In the genomic region with DNA sequence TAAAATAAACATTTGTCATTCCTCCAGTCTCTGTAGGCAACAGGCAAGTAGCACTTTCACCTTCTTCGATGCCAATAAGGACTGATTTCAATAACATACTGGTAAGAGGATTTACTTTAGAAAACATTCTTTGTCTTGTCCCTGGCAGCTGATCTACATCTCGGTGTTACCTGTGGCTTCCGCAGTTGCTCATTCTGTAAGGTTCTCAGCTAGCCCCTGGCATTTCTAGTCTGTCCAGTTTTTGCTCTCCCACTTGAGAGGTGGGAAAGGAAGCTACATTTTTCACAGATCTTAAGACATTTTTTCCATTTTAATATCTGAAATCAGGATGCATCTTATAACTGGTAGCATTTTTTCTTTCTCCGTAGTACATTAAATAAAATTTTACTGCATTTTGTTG, we compare ENCODE assay signal across 16 cellular contexts. TPM values are rescaled to one million over a fixed set of nuclear protein-coding genes. Genes with fewer than 3 reads are reported as not detected.
DNase-seq lines count a peak whose midpoint lies in the region; ATAC-seq and TF ChIP-seq lines count a peak whose summit lies in the region.
"Had no signal": no experiment of that assay in that cellular context is flagged by ENCODE, and none has a peak within 500 bp of the region (broad histone marks: within the 10 kb centered on the region; RNA-seq: fewer than 3 reads in every experiment).

No MANE protein-coding gene starts in this region.

- no peak overlapping the region for H4K12ac ChIP-seq in trophoblast cell (ENCODE audit: low read depth, low read length)

- H2AK5ac ChIP-seq in trophoblast cell (ENCODE audit: low read length): no peak overlapping the region

- no peaks in the 10 kb centered on the region for H3K27me3 ChIP-seq in mammary epithelial cell (ENCODE audit: insufficient read depth, low read length)
- H3K27me3 ChIP-seq in trophoblast cell (ENCODE audit: insufficient read depth, low read length): no peaks in the 10 kb centered on the region

- H3K9ac ChIP-seq in mammary epithelial cell (ENCODE audit: insufficient read depth, low read length): no peak overlapping the region
- H3K9ac ChIP-seq in trophoblast cell (ENCODE audit: low read length): no peak overlapping the region

- H3K4me2 ChIP-seq in mammary epithelial cell (ENCODE audit: insufficient read depth, low read depth, low read length) (peak overlapping the region; percentile 67), trophoblast cell (ENCODE audit: low read length) (peak overlapping the region; percentile 47)

- H2BK12ac ChIP-seq in trophoblast cell (ENCODE audit: low read length): no peak overlapping the region

- H3K4me3 ChIP-seq in mammary epithelial cell (replicated peaks in 1 of 3; ENCODE audit: insufficient read depth in 1 of 3, low read depth in 2 of 3, low read length in 3 of 3) (no peak overlapping the region), trophoblast cell (ENCODE audit: low read depth, low read length) (no peak overlapping the region)
- H3K4me3 ChIP-seq: K562, mucosa of descending colon had no signal

- peaks cover 3% of the 10 kb centered on the region for H3K79me2 ChIP-seq in mammary epithelial cell (ENCODE audit: insufficient read depth, low read length)
- H3K79me2 ChIP-seq in trophoblast cell (ENCODE audit: control insufficient read depth, insufficient read depth, low read length, poor library complexity): no peaks in the 10 kb centered on the region

- H3K14ac ChIP-seq in trophoblast cell (ENCODE audit: low read length): no peak overlapping the region

- H2BK5ac ChIP-seq in trophoblast cell (ENCODE audit: low read depth, low read length, poor library complexity): no peak overlapping the region

- H3K79me1 ChIP-seq in trophoblast cell (ENCODE audit: low read length): peaks cover 5% of the 10 kb centered on the region

- no peak overlapping the region for H4K91ac ChIP-seq in trophoblast cell (ENCODE audit: low read depth, low read length)

- no peak overlapping the region for H4K8ac ChIP-seq in trophoblast cell (ENCODE audit: low read depth, low read length)

- intact Hi-C loops in mammary epithelial cell (cut with micrococcal nuclease): no loop called here

- H2AFZ ChIP-seq in mammary epithelial cell (ENCODE audit: low read depth, low read length): no peak overlapping the region
- no peak overlapping the region for H2AFZ ChIP-seq in trophoblast cell (ENCODE audit: insufficient read depth, low read length, poor library complexity)

- H3K36me3 ChIP-seq in mammary epithelial cell (ENCODE audit: insufficient read depth, low read length) (peaks cover 17% of the 10 kb centered on the region), trophoblast cell (ENCODE audit: control insufficient read depth in 1 of 2, insufficient read depth in 2 of 2, low read length in 2 of 2) (peaks cover 16 to 20% of the 10 kb centered on the region in 2 experiments)

- DNase-seq in DMS53 (lab: John Stamatoyannopoulos, UW) (peak; percentile 34), HT-29 (ENCODE audit: low spot score) (peak; percentile 16), mammary epithelial cell (peak; percentile 48), trophoblast cell (peak; percentile 83 to 94), AG20443 (ENCODE audit: low spot score) (no peak)
- no peak for DNase-seq in activated CD4-positive, CD25-positive, alpha-beta regulatory T cell treated with anti-CD3 and anti-CD28 coated beads, Interleukin-2, amount 50 U/mL, for 72 hours
- DNase-seq: activated naive CD4-positive, alpha-beta T cell; DND-41; effector CD4-positive, alpha-beta T cell; mucosa of descending colon; NCI-H1092 treated with DMSO at 0.1 percent for 48 hours; NCI-H748 treated with DMSO at 0.1 percent for 48 hours; right cardiac atrium; stimulated activated CD4-positive, alpha-beta T cell treated with anti-CD3 and anti-CD28 coated beads, Interleukin-2, amount 100 ng/mL, for 24 hours had no signal

- H3K4ac ChIP-seq in trophoblast cell (ENCODE audit: low read depth, low read length): no peak overlapping the region

- no TSS peak for BruUV-seq in mammary epithelial cell (replicated peaks; lab: Mats Ljungman, UMichigan)

- dilution Hi-C loops in mammary epithelial cell (cut with HindIII; ENCODE audit: low sequenced_read_pairs): no loop called here

- 8% methylated on average over 4 of the region's 4 CpGs for WGBS in mammary epithelial cell (ENCODE audit: low coverage, missing lambda C conversion rate)
- WGBS in trophoblast cell (ENCODE audit: extremely low coverage, insufficient coverage, insufficient read length): no CpG with 5 or more reads among the region's 4 CpGs

- TF ChIP-seq CTCF in mammary epithelial cell (conservative IDR thresholded peaks at IDR 0.05 in 1 of 2, IDR thresholded peaks at IDR 0.05 in 1 of 2; ENCODE audit: extremely low read depth in 1 of 2, insufficient read depth in 1 of 2, low read depth in 1 of 2, low read length in 2 of 2): no peak

- H3K18ac ChIP-seq in trophoblast cell (ENCODE audit: low read length): no peak overlapping the region

- peaks cover 22% of the 10 kb centered on the region for H3K4me1 ChIP-seq in mammary epithelial cell (ENCODE audit: insufficient read depth, low read length)
- H3K4me1 ChIP-seq in trophoblast cell (ENCODE audit: control insufficient read depth in 1 of 2, insufficient read depth in 2 of 2, low read length in 2 of 2): peaks cover 6 to 9% of the 10 kb centered on the region in 2 experiments

- CTCF ChIA-PET in mammary epithelial cell (lab: Charles Lee; ENCODE audit: low non-redundant PET): no interaction called here

- no peaks in the 10 kb centered on the region for H3K9me3 ChIP-seq in mammary epithelial cell (replicated peaks; ENCODE audit: insufficient read depth, low read length)
- no peaks in the 10 kb centered on the region for H3K9me3 ChIP-seq in trophoblast cell (ENCODE audit: insufficient read depth, low read depth, low read length)
- H3K9me3 ChIP-seq: mucosa of descending colon had no signal

- H2BK120ac ChIP-seq in trophoblast cell (ENCODE audit: insufficient read depth, low read length, poor library complexity): no peak overlapping the region

- in situ Hi-C loops in mammary epithelial cell (cut with MboI; ENCODE audit: low sequenced_read_pairs in 2 of 2): no loop called here

- H4K20me1 ChIP-seq in mammary epithelial cell (ENCODE audit: insufficient read depth, low read length): no peaks in the 10 kb centered on the region

- no peak overlapping the region for H3K23ac ChIP-seq in trophoblast cell (ENCODE audit: low read length)

- H3K27ac ChIP-seq in mammary epithelial cell (ENCODE audit: insufficient read depth, low read depth, low read length) (peak overlapping the region; percentile 57), trophoblast cell (ENCODE audit: low read depth, low read length) (peak overlapping the region; percentile 92)

- ATAC-seq in GM18907 (IDR thresholded peaks at IDR 0.05; ENCODE audit: unreplicated experiment): no peak
- ATAC-seq: K562, mucosa of descending colon, right cardiac atrium had no signal

RNA-seq across cellular contexts. Expression of gene MAP6D1, which starts 19.7 kb away (rescaled TPM):
- total RNA-seq in HT-29 (2014; rRNA removed; shearing (Covaris generic)): 5.4 and 10.4 TPM in 2 replicates
- 1 to 10 TPM; 1.1 to 4.0 TPM for total RNA-seq in mammary epithelial cell
- polyA plus RNA-seq in mammary epithelial cell: 4.0 TPM
- polyA minus RNA-seq in mammary epithelial cell: 4.5 TPM
- polyA plus RNA-seq in trophoblast cell (2013): 3.0 and 3.5 TPM in 2 replicates

RNA-seq across cellular contexts. Expression of gene PARL, which starts 39.6 kb away (rescaled TPM):
- 45.2 and 45.9 TPM in 2 replicates for total RNA-seq in HT-29 (2014; rRNA removed; shearing (Covaris generic))
- total RNA-seq in mammary epithelial cell: 10 to 100 TPM; 33.0 to 70.4 TPM
- 39.6 TPM for polyA plus RNA-seq in mammary epithelial cell
- polyA minus RNA-seq in mammary epithelial cell: 31.3 TPM
- 54.4 and 56.6 TPM in 2 replicates for polyA plus RNA-seq in trophoblast cell (2013)

Comparison
In these comparisons a context has a peak if more than half of its experiments do, and no peak if none do; other contexts are left out.
1. DNase-seq: peak in DMS53 (single experiment), HT-29 (single experiment), mammary epithelial cell (single experiment) and trophoblast cell (2 of 2); none in activated CD4-positive, CD25-positive, alpha-beta regulatory T cell treated with anti-CD3 and anti-CD28 coated beads, Interleukin-2, amount 50 U/mL, for 72 hours (single experiment) and AG20443 (single experiment).